In the genomic region with DNA sequence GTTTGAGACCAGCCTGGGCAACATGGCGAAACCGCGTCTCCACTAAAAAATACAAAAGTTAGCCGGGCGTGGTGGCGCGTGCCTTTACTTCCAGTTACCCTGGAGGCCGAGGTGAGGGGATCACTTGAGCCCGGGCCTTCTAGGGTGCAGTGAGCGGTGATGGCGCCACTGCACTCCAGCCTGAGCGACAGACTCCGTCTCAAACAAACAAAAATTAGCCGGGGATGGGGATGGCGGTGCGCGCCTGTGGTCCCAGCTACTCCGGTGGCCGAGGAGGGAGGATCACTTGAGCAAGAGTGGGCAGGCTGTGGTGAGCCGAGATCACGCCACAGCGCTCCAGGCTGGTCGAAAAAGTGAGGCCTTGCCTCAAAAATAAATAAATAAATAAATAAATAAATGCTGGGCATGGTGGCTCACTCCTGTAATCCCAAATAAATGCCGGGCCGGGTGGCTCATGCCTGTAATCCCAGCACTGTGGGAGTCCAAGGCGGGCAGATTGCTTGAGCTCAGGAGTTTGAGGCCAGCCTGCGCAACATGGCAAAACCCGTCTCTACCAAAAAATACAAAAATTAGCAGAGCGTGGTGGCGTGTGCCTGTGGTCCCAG, we compare ENCODE assay signal across 1 cellular context.
TF ChIP-seq lines count a peak whose summit lies in the region.

No MANE protein-coding gene starts in this region.

TF ChIP-seq in K562, 482 proteins besides CTCF, POLR2A, EP300 and RAD21:
- TF ChIP-seq, protein P1, sequence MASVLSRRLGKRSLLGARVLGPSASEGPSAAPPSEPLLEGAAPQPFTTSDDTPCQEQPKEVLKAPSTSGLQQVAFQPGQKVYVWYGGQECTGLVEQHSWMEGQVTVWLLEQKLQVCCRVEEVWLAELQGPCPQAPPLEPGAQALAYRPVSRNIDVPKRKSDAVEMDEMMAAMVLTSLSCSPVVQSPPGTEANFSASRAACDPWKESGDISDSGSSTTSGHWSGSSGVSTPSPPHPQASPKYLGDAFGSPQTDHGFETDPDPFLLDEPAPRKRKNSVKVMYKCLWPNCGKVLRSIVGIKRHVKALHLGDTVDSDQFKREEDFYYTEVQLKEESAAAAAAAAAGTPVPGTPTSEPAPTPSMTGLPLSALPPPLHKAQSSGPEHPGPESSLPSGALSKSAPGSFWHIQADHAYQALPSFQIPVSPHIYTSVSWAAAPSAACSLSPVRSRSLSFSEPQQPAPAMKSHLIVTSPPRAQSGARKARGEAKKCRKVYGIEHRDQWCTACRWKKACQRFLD (CRISPR knock-in tag; IDR thresholded peaks at IDR 0.05), result 0 out of 2 replicates have a peak, but pooled peaks have one; percentile 11
- no peak for TF ChIP-seq GATA2 (CRISPR knock-in tag; IDR thresholded peaks at IDR 0.05)
- 0 out of 2 replicates have a peak, but pooled peaks have one; percentile 8 for TF ChIP-seq THAP12 (CRISPR knock-in tag; IDR thresholded peaks at IDR 0.05)
- TF ChIP-seq, protein P2, sequence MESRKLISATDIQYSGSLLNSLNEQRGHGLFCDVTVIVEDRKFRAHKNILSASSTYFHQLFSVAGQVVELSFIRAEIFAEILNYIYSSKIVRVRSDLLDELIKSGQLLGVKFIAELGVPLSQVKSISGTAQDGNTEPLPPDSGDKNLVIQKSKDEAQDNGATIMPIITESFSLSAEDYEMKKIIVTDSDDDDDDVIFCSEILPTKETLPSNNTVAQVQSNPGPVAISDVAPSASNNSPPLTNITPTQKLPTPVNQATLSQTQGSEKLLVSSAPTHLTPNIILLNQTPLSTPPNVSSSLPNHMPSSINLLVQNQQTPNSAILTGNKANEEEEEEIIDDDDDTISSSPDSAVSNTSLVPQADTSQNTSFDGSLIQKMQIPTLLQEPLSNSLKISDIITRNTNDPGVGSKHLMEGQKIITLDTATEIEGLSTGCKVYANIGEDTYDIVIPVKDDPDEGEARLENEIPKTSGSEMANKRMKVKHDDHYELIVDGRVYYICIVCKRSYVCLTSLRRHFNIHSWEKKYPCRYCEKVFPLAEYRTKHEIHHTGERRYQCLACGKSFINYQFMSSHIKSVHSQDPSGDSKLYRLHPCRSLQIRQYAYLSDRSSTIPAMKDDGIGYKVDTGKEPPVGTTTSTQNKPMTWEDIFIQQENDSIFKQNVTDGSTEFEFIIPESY (CRISPR knock-in tag; IDR thresholded peaks at IDR 0.05), result peak; percentile 3; the same call in 1 of the 2 replicates
